19 cellular contexts compared by ENCODE assay signal in genomic region chr1:200314085-200314750, GRCh38.
DNase-seq lines count a peak whose midpoint lies in the region; ATAC-seq, FAIRE-seq and TF ChIP-seq lines count a peak whose summit lies in the region.
"Had no signal": no experiment of that assay in that cellular context is flagged by ENCODE, and none has a peak within 500 bp of the region (broad histone marks: within the 10 kb centered on the region; RNA-seq: fewer than 3 reads in every experiment).

No MANE protein-coding gene starts in this region.

- dilution Hi-C loops in IMR-90 (cut with HindIII; ENCODE audit: low sequenced_read_pairs, unreplicated experiment): no loop called here

- H4K20me1 ChIP-seq in IMR-90 (ENCODE audit: insufficient read depth, low read length) (no peaks in the 10 kb centered on the region), H1 (replicated peaks in 1 of 2; ENCODE audit: control insufficient read depth in 1 of 2, insufficient read depth in 2 of 2, low read length in 2 of 2) (no peaks in the 10 kb centered on the region)

- H4K8ac ChIP-seq in IMR-90 (ENCODE audit: low read depth in 2 of 2, low read length in 2 of 2) (peak overlapping the region; percentile 67 to 76), H1 (ENCODE audit: extremely low read depth, insufficient read depth, low read length) (no peak overlapping the region)

- peak; percentile 31 to 55; a peak in 4 of 5 replicates for TF ChIP-seq RAD21 in A549 (conservative IDR thresholded peaks at IDR 0.05 in 1 of 2, IDR thresholded peaks at IDR 0.05 in 1 of 2)
- no peak for TF ChIP-seq RAD21 in IMR-90 (IDR thresholded peaks at IDR 0.05; ENCODE audit: low read length)
- no peak for TF ChIP-seq RAD21 in H1 (IDR thresholded peaks at IDR 0.05 in 1 of 2, conservative IDR thresholded peaks at IDR 0.05 in 1 of 2; ENCODE audit: low read depth in 2 of 2, low read length in 2 of 2)

- H3K4ac ChIP-seq in IMR-90 (ENCODE audit: low read depth, low read length) (peak overlapping the region; percentile 49; the same call in 1 of the 2 replicates), H1 (replicated peaks; ENCODE audit: insufficient read length, low read depth, low read length) (no peak overlapping the region)

- DNase-seq in A549 (ENCODE audit: low read depth in 1 of 2, low spot score in 1 of 2): peak; percentile 58 to 88
- DNase-seq in IMR-90: peak; percentile 77
- DNase-seq in H1 (ENCODE audit: low read depth in 1 of 2, low spot score in 2 of 2): no peak
- DNase-seq in lower lobe of right lung: no peak
- DNase-seq in right atrium auricular region (ENCODE audit: low spot score): no peak
- no peak for DNase-seq in NCI-H82 treated with DMSO at 0.1 percent for 48 hours (lab: John Stamatoyannopoulos, UW; ENCODE audit: unreplicated experiment)
- DNase-seq: activated naive CD4-positive, alpha-beta T cell treated with anti-CD3 and anti-CD28 coated beads, Interleukin-2, amount 50 U/mL, for 16 hours; dermis blood vessel endothelial cell; gastrocnemius medialis; islet precursor cell; Kasumi-1; naive B cell; NCI-H187 treated with DMSO at 0.1 percent for 48 hours; NCI-H82; SIG-M5 had no signal

- TF ChIP-seq EP300 in A549 (IDR thresholded peaks at IDR 0.05): peak; percentile 86 to 90
- TF ChIP-seq EP300 in H1 (IDR thresholded peaks at IDR 0.05; ENCODE audit: borderline replicate concordance in 1 of 2, low read depth in 2 of 2, low read length in 2 of 2): no peak

- H3K79me1 ChIP-seq in IMR-90 (ENCODE audit: low read depth in 1 of 2, low read length in 2 of 2): no peaks in the 10 kb centered on the region
- no peaks in the 10 kb centered on the region for H3K79me1 ChIP-seq in H1 (ENCODE audit: low read depth, low read length)

- peak overlapping the region; percentile 73 for H4K91ac ChIP-seq in IMR-90 (ENCODE audit: insufficient read depth, low read depth, low read length)
- no peak overlapping the region for H4K91ac ChIP-seq in H1 (replicated peaks; ENCODE audit: insufficient read length, low read length)

- H3K36me3 ChIP-seq in IMR-90 (ENCODE audit: control insufficient read depth, insufficient read depth, low read length): no peaks in the 10 kb centered on the region
- no peaks in the 10 kb centered on the region for H3K36me3 ChIP-seq in H1 (ENCODE audit: control insufficient read depth in 2 of 4, insufficient read depth in 4 of 4, low read length in 3 of 4)
- no peaks in the 10 kb centered on the region for H3K36me3 ChIP-seq in lower lobe of right lung
- H3K36me3 ChIP-seq in right atrium auricular region: no peaks in the 10 kb centered on the region
- H3K36me3 ChIP-seq: gastrocnemius medialis had no signal

- 12% methylated on average over 5 of the region's 5 CpGs for WGBS in A549 (ENCODE audit: missing lambda C conversion rate)
- WGBS in IMR-90 (ENCODE audit: extremely low coverage in 2 of 2, insufficient read length in 1 of 2), 2 experiments: no CpG with 5 or more reads among the region's 5 CpGs
- 69% methylated on average over 5 of the region's 5 CpGs; no CpG with 5 or more reads in 1 of the 2 experiments for WGBS in H1 (ENCODE audit: extremely low coverage in 1 of 2, insufficient coverage in 1 of 2, insufficient read length in 1 of 2, insufficient replicate concordance in 2 of 2, low coverage in 1 of 2, low lambda C conversion rate in 2 of 2, missing lambda C conversion rate in 1 of 2), 2 experiments

- H3K14ac ChIP-seq in IMR-90 (replicated peaks; ENCODE audit: low read depth, low read length) (peak overlapping the region; percentile 58), H1 (ENCODE audit: insufficient read length) (no peak overlapping the region)

- H2AK5ac ChIP-seq in IMR-90 (ENCODE audit: low read depth, low read length) (peak overlapping the region; percentile 48; the same call in 1 of the 2 replicates), H1 (ENCODE audit: low read depth, low read length) (no peak overlapping the region)

- no peaks in the 10 kb centered on the region for H3K23me2 ChIP-seq in H1 (ENCODE audit: low read depth, low read length)

- H2AK9ac ChIP-seq in IMR-90 (replicated peaks; ENCODE audit: low read depth, low read length, poor library complexity): no peak overlapping the region

- FAIRE-seq in A549 (lab: Jason Lieb, UNC): peak; percentile 91
- no peak for FAIRE-seq in H1 (lab: Jason Lieb, UNC)

- H2BK12ac ChIP-seq in H1 (ENCODE audit: low read depth, low read length): no peak overlapping the region

- no peaks in the 10 kb centered on the region for H3K27me3 ChIP-seq in IMR-90 (ENCODE audit: control insufficient read depth, insufficient read depth, low read length)
- no peaks in the 10 kb centered on the region for H3K27me3 ChIP-seq in H1 (replicated peaks in 1 of 4; ENCODE audit: control insufficient read depth in 3 of 4, extremely low read depth in 1 of 4, insufficient read depth in 3 of 4, low read length in 3 of 4)
- H3K27me3 ChIP-seq in lower lobe of right lung (ENCODE audit: low read depth): no peaks in the 10 kb centered on the region
- H3K27me3 ChIP-seq in right atrium auricular region: no peaks in the 10 kb centered on the region

- POLR2A ChIA-PET in A549 (lab: Yijun Ruan, JAX): interaction anchor here (0.9 kb wide), 1 partner anchor 13 kb away, joined by 4 read pairs; no protein-coding TSS in a partner anchor
- POLR2A ChIA-PET in IMR-90 (lab: Charles Lee; ENCODE audit: unreplicated experiment): no interaction called here
- POLR2A ChIA-PET in H1 (lab: Charles Lee; ENCODE audit: partially characterized antibody): interaction anchor here (0.7 to 2.1 kb wide), 3 partner anchors 13 to 62 kb away, joined by 3 to 6 read pairs (median 3); no protein-coding TSS in a partner anchor

- H2AFZ ChIP-seq in IMR-90 (replicated peaks; ENCODE audit: low read length, poor library complexity) (peak overlapping the region; percentile 36), H1 (ENCODE audit: low read length) (peak overlapping the region; percentile 55; the same call in 1 of the 2 replicates)

- H2BK5ac ChIP-seq in IMR-90 (ENCODE audit: low read depth, low read length, poor library complexity, severe bottlenecking) (peak overlapping the region; percentile 85), H1 (ENCODE audit: low read depth, low read length) (no peak overlapping the region)

- H3K9me3 ChIP-seq in A549 (no peaks in the 10 kb centered on the region), IMR-90 (ENCODE audit: control insufficient read depth, insufficient read depth, low read length) (no peaks in the 10 kb centered on the region), H1 (ENCODE audit: insufficient read depth in 2 of 2, low read depth in 1 of 2, low read length in 1 of 2) (no peaks in the 10 kb centered on the region), lower lobe of right lung (no peaks in the 10 kb centered on the region), right atrium auricular region (no peaks in the 10 kb centered on the region)
- H3K9me3 ChIP-seq: gastrocnemius medialis had no signal

- H3K18ac ChIP-seq in IMR-90 (ENCODE audit: low read depth, low read length) (peak overlapping the region; percentile 90), H1 (ENCODE audit: extremely low read depth, low read length) (no peak overlapping the region)

- CTCF ChIA-PET in A549 (lab: Yijun Ruan, JAX): interaction anchor here (0.8 to 3.0 kb wide), 9 partner anchors 9 to 629 kb away, joined by 3 to 13 read pairs (median 4); no protein-coding TSS in a partner anchor
- CTCF ChIA-PET in IMR-90 (lab: Yijun Ruan, JAX): interaction anchor here (1.1 to 1.3 kb wide), 2 partner anchors 11 to 13 kb away, joined by 4 read pairs; no protein-coding TSS in a partner anchor
- CTCF ChIA-PET in H1 (lab: Charles Lee; ENCODE audit: partially characterized antibody): interaction anchor here (0.8 to 1.9 kb wide), 7 partner anchors 9 to 196 kb away, joined by 3 to 9 read pairs (median 4); no protein-coding TSS in a partner anchor

- peaks cover 4% of the 10 kb centered on the region; the same call in 1 of the 2 replicates for H3K9me1 ChIP-seq in IMR-90 (ENCODE audit: insufficient read depth, low read length)

- in situ Hi-C loops in IMR-90 (cut with MboI; ENCODE audit: low sequenced_read_pairs): no loop called here

- H3K9ac ChIP-seq in IMR-90 (ENCODE audit: low read depth, low read length) (peak overlapping the region; percentile 57), H1 (replicated peaks in 1 of 4; ENCODE audit: extremely low read depth in 1 of 4, low read depth in 3 of 4, low read length in 3 of 4) (no peak overlapping the region)

- H3K4me3 ChIP-seq in A549 (peak overlapping the region; percentile 17; the same call in 1 of the 3 replicates), IMR-90 (ENCODE audit: insufficient read depth, low read depth, low read length) (no peak overlapping the region), H1 (ENCODE audit: extremely low read depth in 1 of 4, insufficient read depth in 2 of 4, low read depth in 3 of 4, low read length in 4 of 4) (no peak overlapping the region), lower lobe of right lung (no peak overlapping the region), right atrium auricular region (no peak overlapping the region)
- H3K4me3 ChIP-seq: gastrocnemius medialis, skin epidermis had no signal

- H2BK15ac ChIP-seq in IMR-90 (ENCODE audit: low read depth, low read length) (peak overlapping the region; percentile 10; the same call in 2 of the 3 replicates), H1 (ENCODE audit: low read length) (no peak overlapping the region)

- H4K5ac ChIP-seq in IMR-90 (ENCODE audit: low read depth, low read length) (peak overlapping the region; percentile 87), H1 (ENCODE audit: insufficient read length, low read depth, low read length) (no peak overlapping the region)

- BruUV-seq in IMR-90 (replicated peaks; lab: Mats Ljungman, UMichigan): no TSS peak

- intact Hi-C loops in IMR-90 (cut with micrococcal nuclease) (no loop called here), lower lobe of right lung (cut with DNase I) (no loop called here)

- peak overlapping the region; percentile 87 for H3K4me2 ChIP-seq in A549
- H3K4me2 ChIP-seq in IMR-90 (ENCODE audit: low read depth, low read length): peak overlapping the region; percentile 9
- H3K4me2 ChIP-seq in H1 (ENCODE audit: insufficient read depth in 1 of 2, low read depth in 2 of 2, low read length in 2 of 2): peak overlapping the region in 1 of 2 experiments; percentile 41; a peak in 1 of 4 replicates

- H2BK120ac ChIP-seq in IMR-90 (ENCODE audit: low read depth, low read length) (peak overlapping the region; percentile 64), H1 (replicated peaks; ENCODE audit: low read depth, low read length) (no peak overlapping the region)

- H3K4me1 ChIP-seq in A549 (peaks cover 55% of the 10 kb centered on the region), IMR-90 (ENCODE audit: control insufficient read depth, insufficient read depth, low read length) (peaks cover 13% of the 10 kb centered on the region), H1 (replicated peaks in 1 of 4; ENCODE audit: control insufficient read depth in 3 of 4, insufficient read depth in 4 of 4, low read length in 3 of 4) (peaks cover 0 to 7% (median 0%) of the 10 kb centered on the region in 4 experiments; a peak in 1 of 7 replicates), lower lobe of right lung (no peaks in the 10 kb centered on the region), right atrium auricular region (no peaks in the 10 kb centered on the region)
- H3K4me1 ChIP-seq: gastrocnemius medialis had no signal

- H3K23ac ChIP-seq in IMR-90 (ENCODE audit: low read depth, low read length) (peak overlapping the region; percentile 26), H1 (ENCODE audit: insufficient read length) (no peak overlapping the region)

- TF ChIP-seq CTCF in A549 (IDR thresholded peaks at IDR 0.05) (no peak), IMR-90 (conservative IDR thresholded peaks at IDR 0.05; ENCODE audit: low read depth, low read length) (0 out of 2 replicates have a peak, but pooled peaks have one; percentile 2), H1 (IDR thresholded peaks at IDR 0.05; ENCODE audit: control extremely low read depth in 1 of 3, insufficient read depth in 1 of 3, low read depth in 1 of 3, low read length in 3 of 3) (no peak), lower lobe of right lung (IDR thresholded peaks at IDR 0.05) (no peak), right atrium auricular region (IDR thresholded peaks at IDR 0.05) (no peak)

- no peak for TF ChIP-seq POLR2A in A549 (IDR thresholded peaks at IDR 0.05; ENCODE audit: low read length)
- TF ChIP-seq POLR2A in IMR-90 (IDR thresholded peaks at IDR 0.05; ENCODE audit: low read depth, low read length): no peak
- no peak for TF ChIP-seq POLR2A in H1 (IDR thresholded peaks at IDR 0.05; ENCODE audit: control extremely low read depth in 1 of 2, low read depth in 2 of 2, low read length in 2 of 2)

- H2BK20ac ChIP-seq in IMR-90 (ENCODE audit: low read depth, low read length) (peak overlapping the region; percentile 88), H1 (ENCODE audit: low read length) (no peak overlapping the region; the same call in 1 of the 2 replicates)

- ATAC-seq in A549: peak; percentile 87 to 93
- ATAC-seq in IMR-90 (ENCODE audit: low read depth): peak; percentile 65
- ATAC-seq in lower lobe of right lung: peak; percentile 29 to 73
- ATAC-seq in HG03354 (IDR thresholded peaks at IDR 0.05; ENCODE audit: poor library complexity, severe bottlenecking, unreplicated experiment): no peak
- no peak for ATAC-seq in HG02588 (IDR thresholded peaks at IDR 0.05; ENCODE audit: unreplicated experiment)
- ATAC-seq: gastrocnemius medialis had no signal

- no peaks in the 10 kb centered on the region for H3K79me2 ChIP-seq in H1 (ENCODE audit: control insufficient read depth in 1 of 2, insufficient read depth in 2 of 2, low read length in 2 of 2)

- peak overlapping the region; percentile 87 to 93 for H3K27ac ChIP-seq in A549
- H3K27ac ChIP-seq in IMR-90 (ENCODE audit: insufficient read depth, low read length): peak overlapping the region; percentile 84
- no peak overlapping the region for H3K27ac ChIP-seq in H1 (ENCODE audit: low read depth, low read length)
- no peak overlapping the region for H3K27ac ChIP-seq in lower lobe of right lung
- no peak overlapping the region for H3K27ac ChIP-seq in right atrium auricular region
- H3K27ac ChIP-seq: 22Rv1, gastrocnemius medialis, skin epidermis had no signal

- H3K56ac ChIP-seq in IMR-90 (ENCODE audit: extremely low read depth, insufficient read depth, low read length): peak overlapping the region; percentile 16
- no peak overlapping the region for H3K56ac ChIP-seq in H1 (replicated peaks; ENCODE audit: insufficient read length, low read depth, low read length)

Comparison
In these comparisons a context has a peak if more than half of its experiments do, and no peak if none do; other contexts are left out.
1. ATAC-seq: peak in A549 (2 of 2), IMR-90 (single experiment) and lower lobe of right lung (2 of 2); none in HG03354 (single experiment) and HG02588 (single experiment).
2. DNase-seq: peak in A549 (2 of 2) and IMR-90 (single experiment); none in H1 (0 of 2), lower lobe of right lung (single experiment), right atrium auricular region (single experiment) and NCI-H82 treated with DMSO at 0.1 percent for 48 hours (single experiment).
3. H3K27ac ChIP-seq: peak in A549 (2 of 2) and IMR-90 (single experiment); none in H1 (single experiment), lower lobe of right lung (single experiment) and right atrium auricular region (0 of 2).
4. Of the 18 proteins assayed by ChIP-seq in both H1 and A549: peak only in H1: none; only in A549: CEBPB, EP300, JUN, MAFK, MAX and RAD21; in both: none; in neither: 12.